In genomic region chr21:33025471-33026298, GRCh38 we compare ENCODE assay signal across 1 cellular context.
TF ChIP-seq lines count a peak whose summit lies in the region.

Gene OLIG2, plus strand, starts transcription at chr21:33025935. Its CDS starts 928 bp downstream, at chr21:33026863.

TF ChIP-seq in IMR-90, 13 proteins besides CTCF, POLR2A, EP300 and RAD21 (continued from another document):
- TF ChIP-seq ELK1 (IDR thresholded peaks at IDR 0.05; ENCODE audit: borderline replicate concordance, low read depth, low read length) (no peak), MAZ (IDR thresholded peaks at IDR 0.05; ENCODE audit: borderline replicate concordance, low read depth, low read length) (no peak), BHLHE40 (IDR thresholded peaks at IDR 0.05; ENCODE audit: low read depth, low read length) (no peak), CHD1 (IDR thresholded peaks at IDR 0.05; ENCODE audit: low read depth, low read length) (no peak), RFX5 (IDR thresholded peaks at IDR 0.05; ENCODE audit: low read depth, low read length) (no peak), SMC3 (IDR thresholded peaks at IDR 0.05; ENCODE audit: low read depth, low read length) (no peak), MAFK (IDR thresholded peaks at IDR 0.05; ENCODE audit: low read depth, low read length) (no peak)
